Comparison of ENCODE assay signal across 15 cellular contexts in genomic region chr17:63820963-63821561, GRCh38. TPM values are rescaled to one million over a fixed set of nuclear protein-coding genes. Genes with fewer than 3 reads are reported as not detected.
DNase-seq lines count a peak whose midpoint lies in the region; ATAC-seq, FAIRE-seq and TF ChIP-seq lines count a peak whose summit lies in the region.
"Had no signal": no experiment of that assay in that cellular context is flagged by ENCODE, and none has a peak within 500 bp of the region (broad histone marks: within the 10 kb centered on the region; RNA-seq: fewer than 3 reads in every experiment).

No MANE protein-coding gene starts in this region.

- H3K4me1 ChIP-seq in astrocyte (ENCODE audit: insufficient read depth, low read length): peaks cover 5% of the 10 kb centered on the region
- peaks cover 9 to 13% of the 10 kb centered on the region in 2 donors for H3K4me1 ChIP-seq in gastrocnemius medialis

- peaks cover 65% of the 10 kb centered on the region for H4K20me1 ChIP-seq in astrocyte (ENCODE audit: insufficient read depth, low read length)

- no peak for TF ChIP-seq POLR2A in gastrocnemius medialis (IDR thresholded peaks at IDR 0.05)

- H3K9me3 ChIP-seq in KOPT-K1 (ENCODE audit: insufficient read depth, low read length, poor library complexity, severe bottlenecking) (no peaks in the 10 kb centered on the region), astrocyte (ENCODE audit: insufficient read depth, low read depth, low read length) (no peaks in the 10 kb centered on the region), gastrocnemius medialis (no peaks in the 10 kb centered on the region)

- FAIRE-seq in astrocyte (lab: Jason Lieb, UNC): no peak

- H3K36me3 ChIP-seq in KOPT-K1 (ENCODE audit: insufficient read depth, low read length) (peaks cover 100% of the 10 kb centered on the region), astrocyte (ENCODE audit: insufficient read depth, low read length) (peaks cover 84% of the 10 kb centered on the region), gastrocnemius medialis (peaks cover 5 to 97% of the 10 kb centered on the region in 2 donors)

- CTCF ChIA-PET in activated CD8-positive, alpha-beta memory T cell treated with anti-CD3 and anti-CD28 coated beads, Interleukin-2, amount 10 ng/mL, durations not matched to agents 7 days and 5 days (lab: Charles Lee): interaction anchor here (2.8 kb wide), 1 partner anchor 14 kb away, joined by 6 read pairs; no protein-coding TSS in a partner anchor

- peaks cover 82% of the 10 kb centered on the region for H3K36me3 Mint-ChIP-seq in activated CD8-positive, alpha-beta memory T cell treated with anti-CD3 and anti-CD28 coated beads, Interleukin-2, amount 10 ng/mL, durations not matched to agents 7 days and 5 days
- H3K36me3 Mint-ChIP-seq in astrocyte (ENCODE audit: low read depth, unreplicated experiment): peaks cover 49% of the 10 kb centered on the region

- no peak overlapping the region for H3K4me3 Mint-ChIP-seq in activated CD8-positive, alpha-beta memory T cell treated with anti-CD3 and anti-CD28 coated beads, Interleukin-2, amount 10 ng/mL, durations not matched to agents 7 days and 5 days
- no peak overlapping the region for H3K4me3 Mint-ChIP-seq in astrocyte (ENCODE audit: unreplicated experiment)
- H3K4me3 Mint-ChIP-seq: type B pancreatic cell had no signal

- H3K4me1 Mint-ChIP-seq in activated CD8-positive, alpha-beta memory T cell treated with anti-CD3 and anti-CD28 coated beads, Interleukin-2, amount 10 ng/mL, durations not matched to agents 7 days and 5 days: peaks cover 36% of the 10 kb centered on the region
- peaks cover 15% of the 10 kb centered on the region for H3K4me1 Mint-ChIP-seq in astrocyte (ENCODE audit: low read depth, unreplicated experiment)

- intact Hi-C loops in gastrocnemius medialis (cut with DNase I; ENCODE audit: low total_unique reads): loop anchor here (10.0 kb wide), 1 partner anchor 684 kb away; the partner anchor contains the start of genes CEP95 and DDX5

- H3K27ac ChIP-seq in KOPT-K1 (ENCODE audit: low read depth, low read length, poor library complexity, severe bottlenecking) (peak overlapping the region; percentile 77), astrocyte (ENCODE audit: low read depth, low read length) (no peak overlapping the region), gastrocnemius medialis (peak overlapping the region in 3 of 4 donors; percentile 53 to 76 (median 56))
- H3K27ac ChIP-seq: epithelial cell of prostate had no signal

- H3K27me3 Mint-ChIP-seq in activated CD8-positive, alpha-beta memory T cell treated with anti-CD3 and anti-CD28 coated beads, Interleukin-2, amount 10 ng/mL, durations not matched to agents 7 days and 5 days: no peaks in the 10 kb centered on the region
- H3K27me3 Mint-ChIP-seq in astrocyte (ENCODE audit: low read depth, unreplicated experiment): no peaks in the 10 kb centered on the region
- H3K27me3 Mint-ChIP-seq: type B pancreatic cell had no signal

- TF ChIP-seq CTCF in astrocyte (IDR thresholded peaks at IDR 0.05; ENCODE audit: insufficient read depth, low read depth, low read length) (no peak), gastrocnemius medialis (IDR thresholded peaks at IDR 0.05 in 4 of 5, conservative IDR thresholded peaks at IDR 0.05 in 1 of 5) (no peak)

- H3K27ac Mint-ChIP-seq in activated CD8-positive, alpha-beta memory T cell treated with anti-CD3 and anti-CD28 coated beads, Interleukin-2, amount 10 ng/mL, durations not matched to agents 7 days and 5 days: peak overlapping the region; percentile 39
- H3K27ac Mint-ChIP-seq in astrocyte (ENCODE audit: unreplicated experiment): peak overlapping the region; percentile 15
- H3K27ac Mint-ChIP-seq: type B pancreatic cell had no signal

- H3K27me3 ChIP-seq in astrocyte (ENCODE audit: insufficient read depth, low read length): no peaks in the 10 kb centered on the region
- no peaks in the 10 kb centered on the region for H3K27me3 ChIP-seq in gastrocnemius medialis

- no peak for DNase-seq in activated CD8-positive, alpha-beta memory T cell treated with anti-CD3 and anti-CD28 coated beads, Interleukin-2, amount 10 ng/mL, durations not matched to agents 7 days and 5 days
- no peak for DNase-seq in activated CD8-positive, alpha-beta memory T cell treated with anti-CD3 and anti-CD28 coated beads for 24 hours
- DNase-seq in astrocyte (ENCODE audit: low read depth): no peak
- DNase-seq in gastrocnemius medialis: no peak
- DNase-seq in middle frontal gyrus (ENCODE audit: extremely low spot score, low spot score): no peak
- DNase-seq: activated T-cell treated with anti-CD3 and anti-CD28 coated beads, Interleukin-2, amount 50 U/mL, for 48 hours; cortex of kidney; HCEC 1CT; NCI-H1092; stimulated activated CD4-positive, alpha-beta T cell treated with anti-CD3 and anti-CD28 coated beads, Interleukin-4, amount 100 ng/mL, for 4 hours had no signal

- H3K79me2 ChIP-seq in astrocyte (ENCODE audit: insufficient read depth, low read length): peaks cover 69% of the 10 kb centered on the region

- H3K4me3 ChIP-seq in astrocyte (ENCODE audit: insufficient read depth, low read depth, low read length) (no peak overlapping the region), gastrocnemius medialis (no peak overlapping the region)

- no peak overlapping the region for H3K9ac ChIP-seq in astrocyte (ENCODE audit: low read length)

- ATAC-seq in activated CD8-positive, alpha-beta memory T cell treated with anti-CD3 and anti-CD28 coated beads, Interleukin-2, amount 10 ng/mL, durations not matched to agents 7 days and 5 days: no peak
- ATAC-seq in gastrocnemius medialis (no peak), HG03565 (IDR thresholded peaks at IDR 0.05; ENCODE audit: unreplicated experiment) (no peak), HG02642 (IDR thresholded peaks at IDR 0.05; ENCODE audit: poor library complexity, unreplicated experiment) (no peak)

- no peak overlapping the region for H3K4me2 ChIP-seq in astrocyte (ENCODE audit: low read length)

- H2AFZ ChIP-seq in astrocyte (ENCODE audit: low read depth, low read length): no peak overlapping the region

- no peaks in the 10 kb centered on the region for H3K9me3 Mint-ChIP-seq in activated CD8-positive, alpha-beta memory T cell treated with anti-CD3 and anti-CD28 coated beads, Interleukin-2, amount 10 ng/mL, durations not matched to agents 7 days and 5 days (ENCODE audit: low read depth)
- H3K9me3 Mint-ChIP-seq in astrocyte (ENCODE audit: unreplicated experiment): no peaks in the 10 kb centered on the region
- H3K9me3 Mint-ChIP-seq: type B pancreatic cell had no signal

- in situ Hi-C loops in gastrocnemius medialis (cut with MboI; ENCODE audit: low sequenced_read_pairs in 4 of 4): no loop called here

RNA-seq across cellular contexts. Expression of gene PSMC5, which starts 6.2 kb away (rescaled TPM):
- 100 to 1,000 TPM; 157 to 195 TPM for total RNA-seq in activated CD8-positive, alpha-beta memory T cell treated with anti-CD3 and anti-CD28 coated beads, Interleukin-2, amount 10 ng/mL, durations not matched to agents 7 days and 5 days
- 110 and 116 TPM in 2 replicates for total RNA-seq in astrocyte
- 100 to 1,000 TPM; 103 to 153 (median 123) TPM for total RNA-seq in gastrocnemius medialis

RNA-seq across cellular contexts. Expression of gene FTSJ3, which starts 6.4 kb away (rescaled TPM):
- total RNA-seq in activated CD8-positive, alpha-beta memory T cell treated with anti-CD3 and anti-CD28 coated beads, Interleukin-2, amount 10 ng/mL, durations not matched to agents 7 days and 5 days: 10 to 100 TPM; 58.9 to 71.7 TPM
- 41.8 and 50.2 TPM in 2 replicates for total RNA-seq in astrocyte
- 10 to 100 TPM; 24.6 to 46.3 (median 34.9) TPM for total RNA-seq in gastrocnemius medialis

RNA-seq across cellular contexts. Expression of gene SMARCD2, which starts 21.4 kb away (rescaled TPM):
- total RNA-seq in activated CD8-positive, alpha-beta memory T cell treated with anti-CD3 and anti-CD28 coated beads, Interleukin-2, amount 10 ng/mL, durations not matched to agents 7 days and 5 days: 100 to 1,000 TPM; 137 to 151 TPM
- total RNA-seq in astrocyte (33.9 and 34.5 TPM in 2 replicates), gastrocnemius medialis (10 to 100 TPM; 30.2 to 64.3 (median 44.9) TPM)

RNA-seq across cellular contexts. Expression of gene DDX42, which starts 47.1 kb away (rescaled TPM):
- 100 to 1,000 TPM; 121 to 123 TPM for total RNA-seq in activated CD8-positive, alpha-beta memory T cell treated with anti-CD3 and anti-CD28 coated beads, Interleukin-2, amount 10 ng/mL, durations not matched to agents 7 days and 5 days
- total RNA-seq in astrocyte: 120 and 125 TPM in 2 replicates
- total RNA-seq in gastrocnemius medialis: 10 to 100 TPM; 35.9 to 71.6 (median 56.8) TPM

RNA-seq across cellular contexts. Expression of gene CCDC47, which starts 47.7 kb away (rescaled TPM):
- total RNA-seq in activated CD8-positive, alpha-beta memory T cell treated with anti-CD3 and anti-CD28 coated beads, Interleukin-2, amount 10 ng/mL, durations not matched to agents 7 days and 5 days: 10 to 100 TPM; 55.7 to 71.1 TPM
- total RNA-seq in astrocyte (92.8 and 95.6 TPM in 2 replicates), gastrocnemius medialis (100 to 1,000 TPM in 1 of 4 donors, 10 to 100 TPM in 3; 81.0 to 110 (median 86.8) TPM)
